ENCODE assay signal across 8 cellular contexts in the genomic region with DNA sequence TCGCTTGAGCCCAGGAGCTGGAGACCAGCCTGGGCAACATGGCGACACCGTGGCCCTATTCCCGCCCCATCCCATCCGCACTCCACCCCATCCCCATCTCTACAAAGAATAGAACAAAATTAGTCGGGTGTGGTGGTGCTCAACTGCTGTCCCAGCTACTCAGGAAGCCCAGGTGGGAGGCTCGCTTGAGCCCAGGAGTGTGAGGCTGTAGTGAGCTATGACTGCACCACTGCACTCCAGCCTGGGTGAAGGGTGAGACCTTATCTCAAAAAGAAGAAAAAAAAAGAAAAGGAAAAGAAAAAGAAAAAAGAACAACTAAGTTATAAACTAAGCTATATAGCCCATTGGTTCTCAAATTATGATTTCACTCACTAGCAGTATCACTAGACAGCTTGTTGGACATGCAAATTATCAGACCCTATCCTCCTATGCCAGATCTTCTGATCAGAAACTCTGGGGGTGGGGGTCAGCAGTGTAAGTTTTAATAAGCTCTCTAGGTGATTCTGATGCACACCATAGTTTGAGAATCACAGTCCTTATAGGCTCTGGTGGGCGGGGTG. TPM values are rescaled to one million over a fixed set of nuclear protein-coding genes. Genes with fewer than 3 reads are reported as not detected.
A peak's percentile ranks its signal among the peaks of the same experiment; 100 is the strongest.
DNase-seq lines count a peak whose midpoint lies in the region; ATAC-seq, FAIRE-seq and TF ChIP-seq lines count a peak whose summit lies in the region.

No MANE protein-coding gene starts in this region.

- H3K79me2 ChIP-seq in OCI-LY3 (ENCODE audit: low read length) (peaks cover 42% of the 10 kb centered on the region), endothelial cell of umbilical vein (ENCODE audit: control insufficient read depth, insufficient read depth, low read length) (peaks cover 42% of the 10 kb centered on the region)

- BruUV-seq in endothelial cell of umbilical vein (replicated peaks; lab: Mats Ljungman, UMichigan): TSS peak; percentile 17

- peak overlapping the region; percentile 74 for H3K4me2 ChIP-seq in OCI-LY3 (ENCODE audit: low read length)
- H3K4me2 ChIP-seq in endothelial cell of umbilical vein (ENCODE audit: insufficient read depth, low read length): peak overlapping the region; percentile 47

- CTCF ChIA-PET in endothelial cell of umbilical vein (lab: Charles Lee): interaction anchor here (0.6 to 3.1 kb wide), 6 partner anchors 14 to 172 kb away, joined by 3 to 40 read pairs (median 4); no protein-coding TSS in a partner anchor

- no peaks in the 10 kb centered on the region for H3K9me1 ChIP-seq in endothelial cell of umbilical vein (replicated peaks; ENCODE audit: control insufficient read depth, extremely low read depth, insufficient read depth, low read length)

- no peak for FAIRE-seq in endothelial cell of umbilical vein (lab: Jason Lieb, UNC)

- no peak for TF ChIP-seq POLR2A in endothelial cell of umbilical vein (IDR thresholded peaks at IDR 0.05; ENCODE audit: low read depth, low read length)

- no peak for TF ChIP-seq CTCF in OCI-LY3 (IDR thresholded peaks at IDR 0.05; ENCODE audit: low read depth, low read length)
- no peak for TF ChIP-seq CTCF in endothelial cell of umbilical vein (IDR thresholded peaks at IDR 0.05; ENCODE audit: extremely low read depth in 1 of 2, insufficient read depth in 1 of 2, low read depth in 1 of 2, low read length in 2 of 2)

- POLR2A ChIA-PET in endothelial cell of umbilical vein (lab: Charles Lee): interaction anchor here (0.6 to 2.0 kb wide), 6 partner anchors 9 to 154 kb away, joined by 3 to 9 read pairs (median 4); partner anchors contain the start of gene DYNLRB1

- H3K9ac ChIP-seq in OCI-LY3 (ENCODE audit: low read length) (peak overlapping the region; percentile 85), endothelial cell of umbilical vein (replicated peaks; ENCODE audit: extremely low read depth, insufficient read depth, low read length) (no peak overlapping the region)

- H4K20me1 ChIP-seq in OCI-LY3 (ENCODE audit: insufficient read depth, low read length): peaks cover 23% of the 10 kb centered on the region
- peaks cover 5% of the 10 kb centered on the region for H4K20me1 ChIP-seq in endothelial cell of umbilical vein (replicated peaks; ENCODE audit: control insufficient read depth, extremely low read depth, insufficient read depth, low read length)

- H3K27ac ChIP-seq in OCI-LY3 (ENCODE audit: low read length) (no peak overlapping the region), endothelial cell of umbilical vein (ENCODE audit: insufficient read depth, low read depth, low read length) (no peak overlapping the region)

- peaks cover 9% of the 10 kb centered on the region; the same call in 1 of the 2 replicates for H3K27me3 ChIP-seq in OCI-LY3 (ENCODE audit: low read depth, low read length)
- no peaks in the 10 kb centered on the region for H3K27me3 ChIP-seq in endothelial cell of umbilical vein (ENCODE audit: control insufficient read depth in 2 of 2, insufficient read depth in 2 of 2, low read length in 2 of 2)

- DNase-seq in endothelial cell of umbilical vein (ENCODE audit: low read depth, low spot score): no peak
- peak; percentile 50 for DNase-seq in sciatic nerve (ENCODE audit: low spot score)
- no peak for DNase-seq in AG08395 (ENCODE audit: low spot score)
- DNase-seq in COLO668 (lab: John Stamatoyannopoulos, UW; ENCODE audit: unreplicated experiment): no peak

- intact Hi-C loops in endothelial cell of umbilical vein (cut with micrococcal nuclease): loop anchor here (2.0 kb wide), 1 partner anchor 50 kb away; no protein-coding TSS in a partner anchor
- intact Hi-C loops in sciatic nerve (cut with DNase I): no loop called here

- H3K36me3 ChIP-seq in OCI-LY3 (replicated peaks; ENCODE audit: low read depth, low read length) (peaks cover 7% of the 10 kb centered on the region), endothelial cell of umbilical vein (ENCODE audit: control insufficient read depth in 2 of 2, extremely low read depth in 1 of 2, insufficient read depth in 2 of 2, low read length in 2 of 2) (no peaks in the 10 kb centered on the region)

- H3K4me3 ChIP-seq in OCI-LY3 (ENCODE audit: low read length): peak overlapping the region; percentile 93
- no peak overlapping the region for H3K4me3 ChIP-seq in endothelial cell of umbilical vein (replicated peaks in 1 of 3; ENCODE audit: insufficient read depth in 1 of 3, low read depth in 1 of 3, low read length in 3 of 3)

- H3K4me1 ChIP-seq in OCI-LY3 (ENCODE audit: low read length) (peaks cover 26% of the 10 kb centered on the region), endothelial cell of umbilical vein (ENCODE audit: control insufficient read depth, extremely low read depth, insufficient read depth, low read length) (peaks cover 14% of the 10 kb centered on the region)

- no peaks in the 10 kb centered on the region for H3K9me3 ChIP-seq in OCI-LY3 (ENCODE audit: insufficient read depth, low read length)
- no peaks in the 10 kb centered on the region for H3K9me3 ChIP-seq in endothelial cell of umbilical vein (replicated peaks; ENCODE audit: control insufficient read depth, insufficient read depth, low read length)

- ATAC-seq in GM19463 (IDR thresholded peaks at IDR 0.05; ENCODE audit: unreplicated experiment) (peak; percentile 4), sciatic nerve (no peak), GM21515 (IDR thresholded peaks at IDR 0.05; ENCODE audit: unreplicated experiment) (no peak), GM21529 (IDR thresholded peaks at IDR 0.05; ENCODE audit: unreplicated experiment) (no peak)

- dilution Hi-C loops in endothelial cell of umbilical vein (cut with MboI; ENCODE audit: extremely low pct_ligation_motif_present, low sequenced_read_pairs): no loop called here

- H2AFZ ChIP-seq in OCI-LY3 (ENCODE audit: low read depth, low read length): peak overlapping the region; percentile 98
- H2AFZ ChIP-seq in endothelial cell of umbilical vein (ENCODE audit: low read depth, low read length): peak overlapping the region; percentile 11

TF ChIP-seq in endothelial cell of umbilical vein, 7 proteins besides CTCF, POLR2A, EP300 and RAD21:
- no peak for TF ChIP-seq JUN (IDR thresholded peaks at IDR 0.05; ENCODE audit: borderline replicate concordance, insufficient read depth, insufficient read length, low read depth)
- TF ChIP-seq MYC (IDR thresholded peaks at IDR 0.05; ENCODE audit: low read depth, low read length): no peak
- no peak for TF ChIP-seq EZH2 (IDR thresholded peaks at IDR 0.05; ENCODE audit: borderline replicate concordance, low read depth, low read length, severe bottlenecking)
- no peak for TF ChIP-seq FOS (IDR thresholded peaks at IDR 0.05; ENCODE audit: borderline replicate concordance, insufficient read depth, low read length)
- TF ChIP-seq GATA2 (IDR thresholded peaks at IDR 0.05; ENCODE audit: insufficient read depth, insufficient read length, low read depth, low read length): no peak
- TF ChIP-seq, protein P1, sequence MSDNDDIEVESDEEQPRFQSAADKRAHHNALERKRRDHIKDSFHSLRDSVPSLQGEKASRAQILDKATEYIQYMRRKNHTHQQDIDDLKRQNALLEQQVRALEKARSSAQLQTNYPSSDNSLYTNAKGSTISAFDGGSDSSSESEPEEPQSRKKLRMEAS (IDR thresholded peaks at IDR 0.05; ENCODE audit: insufficient read depth, insufficient read length): no peak
- TF ChIP-seq POLR2AphosphoS5 (IDR thresholded peaks at IDR 0.05; ENCODE audit: insufficient read depth, low read depth, low read length): no peak

RNA-seq across cellular contexts. Expression of gene ITCH, which starts 0.5 kb away (rescaled TPM):
- total RNA-seq in endothelial cell of umbilical vein: 52.2 and 57.4 TPM in 2 replicates
- 6.4 and 29.5 TPM in 2 replicates for polyA plus RNA-seq in endothelial cell of umbilical vein
- 7.3 and 7.5 TPM in 2 replicates for polyA plus RNA-seq in endothelial cell of umbilical vein (2011; cell fraction: cytosol; rRNA removed)
- polyA plus RNA-seq in endothelial cell of umbilical vein (2011; cell fraction: nucleus; rRNA removed): 15.6 and 18.5 TPM in 2 replicates
- polyA plus RNA-seq in endothelial cell of umbilical vein (2012): 34.9 and 36.0 TPM in 2 replicates
- 29.5 and 73.8 TPM in 2 replicates for polyA minus RNA-seq in endothelial cell of umbilical vein
- 23.5 TPM for polyA minus RNA-seq in endothelial cell of umbilical vein (2011; cell fraction: cytosol; rRNA and poly(A)+ RNA removed)
- 39.4 and 67.0 TPM in 2 replicates for polyA minus RNA-seq in endothelial cell of umbilical vein (2011; cell fraction: nucleus; rRNA and poly(A)+ RNA removed)
- 84.3 TPM for total RNA-seq in sciatic nerve

RNA-seq across cellular contexts. Expression of gene AHCY, which starts 59.4 kb away (rescaled TPM):
- 94.7 and 101 TPM in 2 replicates for total RNA-seq in endothelial cell of umbilical vein
- polyA plus RNA-seq in endothelial cell of umbilical vein: 150 and 168 TPM in 2 replicates
- polyA plus RNA-seq in endothelial cell of umbilical vein (2011; cell fraction: cytosol; rRNA removed): 133 and 134 TPM in 2 replicates
- polyA plus RNA-seq in endothelial cell of umbilical vein (2011; cell fraction: nucleus; rRNA removed): 74.0 and 82.1 TPM in 2 replicates
- polyA plus RNA-seq in endothelial cell of umbilical vein (2012): 125 and 158 TPM in 2 replicates
- polyA minus RNA-seq in endothelial cell of umbilical vein: 194 and 239 TPM in 2 replicates
- polyA minus RNA-seq in endothelial cell of umbilical vein (2011; cell fraction: cytosol; rRNA and poly(A)+ RNA removed): 245 TPM
- 26.6 and 31.0 TPM in 2 replicates for polyA minus RNA-seq in endothelial cell of umbilical vein (2011; cell fraction: nucleus; rRNA and poly(A)+ RNA removed)
- 48.1 TPM for total RNA-seq in sciatic nerve
